In the genomic region with DNA sequence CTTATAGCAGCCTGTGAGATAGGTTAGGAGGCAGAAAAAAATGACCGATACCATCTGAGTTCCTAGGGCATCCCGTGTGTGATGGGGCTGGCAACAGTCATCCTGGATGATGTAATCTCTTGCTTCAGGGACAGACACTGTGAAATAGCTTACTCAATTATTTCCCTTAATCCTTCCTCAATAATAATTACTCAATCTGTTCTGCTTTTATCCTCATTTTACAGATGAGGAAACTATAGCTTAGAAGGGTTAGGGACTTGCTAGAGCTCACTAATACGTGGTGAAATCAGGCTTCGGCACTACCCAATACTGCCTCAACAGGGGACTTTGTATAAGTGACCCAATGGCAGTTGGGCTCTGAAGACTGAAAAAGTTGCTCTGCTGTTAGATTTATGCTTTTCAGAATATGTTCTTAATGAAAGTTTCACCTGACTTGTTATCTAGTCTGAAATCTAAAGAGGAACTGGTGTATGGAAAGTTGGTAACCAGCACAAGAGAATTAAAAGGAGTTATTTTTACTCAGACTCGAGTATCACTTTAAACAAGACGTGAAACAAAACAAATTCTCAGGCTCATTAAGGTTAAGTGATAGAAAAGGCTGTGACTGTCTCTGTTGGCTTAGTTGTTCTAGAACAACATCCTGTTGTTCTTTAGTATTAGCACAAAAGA, we compare ENCODE assay signal across 8 cellular contexts. TPM values are rescaled to one million over a fixed set of nuclear protein-coding genes. Genes with fewer than 3 reads are reported as not detected.
DNase-seq lines count a peak whose midpoint lies in the region; ATAC-seq and TF ChIP-seq lines count a peak whose summit lies in the region.

No MANE protein-coding gene starts in this region.

- no peaks in the 10 kb centered on the region for H3K27me3 ChIP-seq in PC-9 (ENCODE audit: insufficient read depth, low read depth)
- no peaks in the 10 kb centered on the region for H3K27me3 ChIP-seq in right cardiac atrium (ENCODE audit: control insufficient read depth, insufficient read depth)

- CTCF ChIA-PET in PC-9 (lab: Charles Lee), result no interaction called here

- H3K79me2 ChIP-seq in PC-9 (ENCODE audit: low read depth), result no peaks in the 10 kb centered on the region

- no peak overlapping the region for H2AFZ ChIP-seq in PC-9

- no peak overlapping the region for H3K4me2 ChIP-seq in PC-9

- no peaks in the 10 kb centered on the region; the same call in 1 of the 2 replicates for H3K9me2 ChIP-seq in PC-9 (ENCODE audit: insufficient read depth)

- H4K20me1 ChIP-seq in PC-9 (ENCODE audit: insufficient read depth), result no peaks in the 10 kb centered on the region

- H3K4me3 ChIP-seq in PC-9 (no peak overlapping the region), right cardiac atrium (ENCODE audit: low read length) (no peak overlapping the region)

- intact Hi-C loops in Right ventricle myocardium superior (cut with DNase I), result no loop called here
- intact Hi-C loops in cardiac septum (cut with DNase I), result no loop called here
- intact Hi-C loops in PC-9 (cut with micrococcal nuclease; ENCODE audit: unreplicated experiment), result no loop called here
- intact Hi-C loops in right cardiac atrium (cut with DNase I), result no loop called here

- H3K9me3 ChIP-seq in PC-9 (ENCODE audit: insufficient read depth, low read depth) (peaks cover 12% of the 10 kb centered on the region; the same call in 1 of the 2 replicates), right cardiac atrium (ENCODE audit: control insufficient read depth, low read length) (no peaks in the 10 kb centered on the region)

- no peak for TF ChIP-seq CTCF in PC-9 (conservative IDR thresholded peaks at IDR 0.05)

- BruUV-seq in PC-9 (replicated peaks; lab: Mats Ljungman, UMichigan), result no TSS peak

- peak overlapping the region; percentile 18; the same call in 1 of the 2 replicates for H3K27ac ChIP-seq in PC-9
- no peak overlapping the region for H3K27ac ChIP-seq in right cardiac atrium (ENCODE audit: low read length)

- WGBS in right cardiac atrium, result 71% methylated on average over 6 of the region's 6 CpGs

- H3K4me1 ChIP-seq in PC-9 (replicated peaks; ENCODE audit: insufficient read depth) (0 out of 2 replicates have a peak, but pooled peaks cover 4% of the 10 kb centered on the region), right cardiac atrium (ENCODE audit: control insufficient read depth, insufficient read depth, low read length) (peaks cover 1% of the 10 kb centered on the region)

- peaks cover 3% of the 10 kb centered on the region; the same call in 1 of the 2 replicates for H3F3A ChIP-seq in PC-9 (ENCODE audit: insufficient read depth, low read depth)

- H3K36me3 ChIP-seq in PC-9 (ENCODE audit: low read depth), result peaks cover 50% of the 10 kb centered on the region

- POLR2A ChIA-PET in PC-9 (lab: Charles Lee; ENCODE audit: unreplicated experiment), result interaction anchor here (0.7 kb wide), 1 partner anchor 58 kb away, joined by 4 read pairs; no protein-coding TSS in a partner anchor

- ATAC-seq in Right ventricle myocardium superior (ENCODE audit: poor library complexity), result peak; percentile 66
- ATAC-seq in HG02885 (IDR thresholded peaks at IDR 0.05; ENCODE audit: poor library complexity, unreplicated experiment), result peak; percentile 68
- ATAC-seq in right cardiac atrium, result peak; percentile 62 to 75

- DNase-seq in Right ventricle myocardium superior, result no peak
- no peak for DNase-seq in cardiac septum (ENCODE audit: low spot score)
- DNase-seq in PC-9, result no peak
- peak in 1 of 3 donors; percentile 41 for DNase-seq in right cardiac atrium
- DNase-seq in NCI-H2107 (lab: John Stamatoyannopoulos, UW), result no peak
- DNase-seq in DMS 273 treated with DMSO at 0.1 percent for 48 hours (lab: John Stamatoyannopoulos, UW), result no peak
- no peak for DNase-seq in DMS79 treated with DMSO at 0.1 percent for 48 hours (lab: John Stamatoyannopoulos, UW)

RNA-seq across cellular contexts. Expression of a gene that starts 14.4 kb away (rescaled TPM):
- 73.6 TPM for total RNA-seq in Right ventricle myocardium superior
- 61.9 TPM for total RNA-seq in cardiac septum
- total RNA-seq in PC-9 (2021), result 45.9 and 46.4 TPM in 2 replicates
- total RNA-seq in right cardiac atrium, result 10 to 100 TPM; 57.9 to 93.4 (median 67.9) TPM
- polyA plus RNA-seq in right cardiac atrium, result 39.7 TPM
